Comparison of ENCODE assay signal across 8 cellular contexts in the genomic region with DNA sequence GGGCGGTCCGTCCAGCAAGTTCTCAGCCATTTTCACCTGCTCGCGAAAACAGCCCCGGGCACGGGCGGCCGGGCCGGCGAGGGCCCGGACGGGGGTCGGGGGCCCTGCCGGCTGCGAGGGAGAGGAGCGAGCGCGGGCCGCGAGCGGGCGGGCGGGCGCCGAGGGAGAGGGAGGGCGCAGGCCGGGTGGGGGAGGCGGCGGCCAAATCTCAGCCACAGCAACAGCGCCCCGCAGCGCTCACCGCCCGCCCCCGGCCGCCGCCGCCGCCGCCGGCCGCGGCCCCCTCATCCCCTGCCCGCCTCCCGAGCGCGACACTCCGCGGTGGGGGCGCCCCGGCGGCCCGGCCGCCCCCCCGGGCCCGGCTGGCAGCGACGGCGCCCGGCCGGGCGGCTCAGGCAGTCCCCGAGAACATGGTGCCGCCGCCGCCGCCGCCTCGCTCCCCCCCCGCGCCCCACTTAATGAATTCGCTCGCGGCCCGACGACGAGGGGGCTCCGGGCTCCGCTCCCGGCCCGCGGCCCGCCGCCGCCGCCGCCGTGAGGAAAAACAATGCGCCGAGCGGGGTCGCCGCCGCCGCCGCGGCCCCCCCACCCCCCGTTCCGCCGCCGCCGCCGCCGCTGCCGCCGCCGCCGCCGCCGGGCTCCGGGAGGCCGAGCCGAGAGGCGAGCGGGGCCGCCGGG. TPM values are rescaled to one million over a fixed set of nuclear protein-coding genes. Genes with fewer than 3 reads are reported as not detected.
DNase-seq lines count a peak whose midpoint lies in the region; ATAC-seq and TF ChIP-seq lines count a peak whose summit lies in the region.

No MANE protein-coding gene starts in this region.

- no peak overlapping the region for H3K23ac ChIP-seq in neuronal stem cell (ENCODE audit: low read depth, low read length, poor library complexity)

- peak overlapping the region; percentile 96 for H3K18ac ChIP-seq in neuronal stem cell (ENCODE audit: low read length)

- H2BK5ac ChIP-seq in neuronal stem cell (ENCODE audit: low read length), result peak overlapping the region; percentile 62

- H2BK120ac ChIP-seq in neuronal stem cell (ENCODE audit: low read depth, low read length), result no peak overlapping the region

- H4K91ac ChIP-seq in neuronal stem cell (ENCODE audit: low read depth, low read length, poor library complexity), result no peak overlapping the region

- no peak overlapping the region for H2BK15ac ChIP-seq in neuronal stem cell (ENCODE audit: low read length)

- H4K8ac ChIP-seq in neuronal stem cell (ENCODE audit: low read depth, low read length), result no peak overlapping the region

- H4K20me1 ChIP-seq in PC-9 (ENCODE audit: insufficient read depth), result peaks cover 47% of the 10 kb centered on the region

- TF ChIP-seq POLR2A in thyroid gland (IDR thresholded peaks at IDR 0.05), result no peak

- no peak overlapping the region for H3K4ac ChIP-seq in neuronal stem cell (ENCODE audit: low read length)

- peaks cover 17% of the 10 kb centered on the region for H3K4me1 ChIP-seq in PC-9 (replicated peaks; ENCODE audit: insufficient read depth)
- H3K4me1 ChIP-seq in foreskin keratinocyte, result no peaks in the 10 kb centered on the region
- peaks cover 0 to 8% of the 10 kb centered on the region in 2 donors for H3K4me1 ChIP-seq in neuronal stem cell (ENCODE audit: control insufficient read depth in 2 of 2, insufficient read depth in 1 of 2, low read depth in 1 of 2, low read length in 2 of 2)
- H3K4me1 ChIP-seq in thyroid gland, result peaks cover 24 to 32% of the 10 kb centered on the region in 2 donors

- POLR2A ChIA-PET in PC-9 (lab: Charles Lee; ENCODE audit: unreplicated experiment), result interaction anchor here (1.0 kb wide), 1 partner anchor 9 kb away, joined by 3 read pairs; no protein-coding TSS in a partner anchor

- peak overlapping the region; percentile 82 for H3K9ac ChIP-seq in neuronal stem cell (ENCODE audit: low read depth, low read length, poor library complexity)

- peaks cover 9% of the 10 kb centered on the region; the same call in 1 of the 2 replicates for H3F3A ChIP-seq in PC-9 (ENCODE audit: insufficient read depth, low read depth)

- H3K36me3 ChIP-seq in PC-9 (ENCODE audit: low read depth) (0 out of 2 replicates have a peak, but pooled peaks cover 4% of the 10 kb centered on the region), neuronal stem cell (replicated peaks in 1 of 2; ENCODE audit: control insufficient read depth in 2 of 2, insufficient read depth in 2 of 2, low read length in 2 of 2) (peaks cover 2 to 30% of the 10 kb centered on the region in 2 donors), thyroid gland (no peaks in the 10 kb centered on the region)

- TF ChIP-seq CTCF in PC-9 (conservative IDR thresholded peaks at IDR 0.05) (no peak), foreskin keratinocyte (conservative IDR thresholded peaks at IDR 0.05) (peak; percentile 51), thyroid gland (IDR thresholded peaks at IDR 0.05) (peak in 3 of 6 experiments; percentile 5 to 53 (median 32))

- DNase-seq in SKM-1 treated with dmso at 0.1 percent for 144 hours (lab: John Stamatoyannopoulos, UW; ENCODE audit: unreplicated experiment), result peak; percentile 52
- DNase-seq in SKM-1 (lab: John Stamatoyannopoulos, UW; ENCODE audit: unreplicated experiment), result no peak
- DNase-seq in PC-9, result peak in 1 of 2 experiments; percentile 67
- DNase-seq in activated T-helper 9 cell treated with anti-CD3 and anti-CD28 coated beads, Interleukin-2, amount 50 U/mL, for 16 hours (ENCODE audit: low read depth), result peak; percentile 66
- no peak for DNase-seq in foreskin keratinocyte
- no peak for DNase-seq in neuronal stem cell (ENCODE audit: low spot score)
- DNase-seq in thyroid gland, result peak; percentile 79

- H3K4me3 ChIP-seq in PC-9 (peak overlapping the region; percentile 79), neuronal stem cell (ENCODE audit: low read length in 2 of 2) (peak overlapping the region; percentile 76 to 83), thyroid gland (replicated peaks in 1 of 3) (peak overlapping the region; percentile 21 to 88 (median 78))

- BruUV-seq in PC-9 (replicated peaks; lab: Mats Ljungman, UMichigan), result no TSS peak

- H3K27ac ChIP-seq in PC-9 (no peak overlapping the region), foreskin keratinocyte (peak overlapping the region; percentile 27), neuronal stem cell (replicated peaks; ENCODE audit: low read length) (peak overlapping the region; percentile 86), thyroid gland (peak overlapping the region in 2 of 3 donors; percentile 76 to 80)

- intact Hi-C loops in PC-9 (cut with micrococcal nuclease; ENCODE audit: unreplicated experiment) (loop anchor here (1.0 to 10.0 kb wide), 6 partner anchors 59 to 375 kb away; no protein-coding TSS in a partner anchor), thyroid gland (cut with DNase I) (loop anchor here (10.0 kb wide), 2 partner anchors 115 to 185 kb away; no protein-coding TSS in a partner anchor)

- ATAC-seq in HG03045 (IDR thresholded peaks at IDR 0.05; ENCODE audit: unreplicated experiment) (peak; percentile 54), foreskin keratinocyte (peak; percentile 53)

- H3K27me3 ChIP-seq in PC-9 (ENCODE audit: insufficient read depth, low read depth) (no peaks in the 10 kb centered on the region), foreskin keratinocyte (no peaks in the 10 kb centered on the region), neuronal stem cell (ENCODE audit: control insufficient read depth in 3 of 3, insufficient read depth in 3 of 3, low read depth in 1 of 3, low read length in 3 of 3) (no peaks in the 10 kb centered on the region), thyroid gland (no peaks in the 10 kb centered on the region)

- peaks cover 8% of the 10 kb centered on the region for H3K79me1 ChIP-seq in neuronal stem cell (ENCODE audit: low read depth, low read length)

- no peak overlapping the region for H3K14ac ChIP-seq in neuronal stem cell (ENCODE audit: low read length)

- CTCF ChIA-PET in PC-9 (lab: Charles Lee), result interaction anchor here (0.6 kb wide), 1 partner anchor 736 kb away, joined by 8 read pairs; no protein-coding TSS in a partner anchor

- H3K79me2 ChIP-seq in PC-9 (ENCODE audit: low read depth), result peaks cover 48% of the 10 kb centered on the region

- H3K9me3 ChIP-seq in PC-9 (ENCODE audit: insufficient read depth, low read depth) (no peaks in the 10 kb centered on the region), neuronal stem cell (replicated peaks in 1 of 2; ENCODE audit: control insufficient read depth in 2 of 2, insufficient read depth in 1 of 2, low read depth in 1 of 2, low read length in 2 of 2) (peaks cover 0 to 28% of the 10 kb centered on the region in 2 donors), thyroid gland (no peaks in the 10 kb centered on the region)

- peak overlapping the region; percentile 93 for H3K4me2 ChIP-seq in PC-9
- H3K4me2 ChIP-seq in neuronal stem cell (ENCODE audit: insufficient read depth, low read length, poor library complexity, severe bottlenecking), result peak overlapping the region; percentile 68

- H2AFZ ChIP-seq in PC-9 (no peak overlapping the region), neuronal stem cell (ENCODE audit: low read length) (no peak overlapping the region)

- peak overlapping the region; percentile 67 for H2AK5ac ChIP-seq in neuronal stem cell (ENCODE audit: low read depth, low read length)

- no CpG with 5 or more reads among the region's 117 CpGs for WGBS in neuronal stem cell (ENCODE audit: extremely low coverage in 2 of 2, insufficient read length in 2 of 2, insufficient replicate concordance in 1 of 2), 2 donors
- no CpG with 5 or more reads among the region's 117 CpGs for WGBS in thyroid gland, 2 donors

- no peaks in the 10 kb centered on the region for H3K9me2 ChIP-seq in PC-9 (ENCODE audit: insufficient read depth)

- H2BK12ac ChIP-seq in neuronal stem cell (ENCODE audit: low read length), result no peak overlapping the region

RNA-seq across cellular contexts. Expression of a gene that starts 0.5 kb away (rescaled TPM):
- total RNA-seq in PC-9 (2021), result 70.5 and 74.9 TPM in 2 replicates
- 18.7 and 20.7 TPM in 2 replicates for total RNA-seq in foreskin keratinocyte
- 3.5 and 3.6 TPM in 2 replicates for polyA plus RNA-seq in foreskin keratinocyte
- polyA plus RNA-seq in neuronal stem cell (2013, experiment 1 of 2), result 22.7 TPM
- 24.7 TPM for polyA plus RNA-seq in neuronal stem cell (2013, experiment 2 of 2)
- total RNA-seq in thyroid gland, result 100 to 1,000 TPM in 1 of 4 donors, 10 to 100 TPM in 3; 52.5 to 157 (median 75.9) TPM

Comparison
In these comparisons a context has a peak if more than half of its experiments do, and no peak if none do; other contexts are left out.
1. DNase-seq: peak in SKM-1 treated with dmso at 0.1 percent for 144 hours (single experiment), activated T-helper 9 cell treated with anti-CD3 and anti-CD28 coated beads, Interleukin-2, amount 50 U/mL, for 16 hours (single experiment) and thyroid gland (2 of 2); none in SKM-1 (single experiment), foreskin keratinocyte (0 of 2) and neuronal stem cell (single experiment).
2. Peak in every context shown above with its lines, with median percentiles within 50 percentile points of each other: H3K4me3 ChIP-seq.